16 cellular contexts compared by ENCODE assay signal in the genomic region with DNA sequence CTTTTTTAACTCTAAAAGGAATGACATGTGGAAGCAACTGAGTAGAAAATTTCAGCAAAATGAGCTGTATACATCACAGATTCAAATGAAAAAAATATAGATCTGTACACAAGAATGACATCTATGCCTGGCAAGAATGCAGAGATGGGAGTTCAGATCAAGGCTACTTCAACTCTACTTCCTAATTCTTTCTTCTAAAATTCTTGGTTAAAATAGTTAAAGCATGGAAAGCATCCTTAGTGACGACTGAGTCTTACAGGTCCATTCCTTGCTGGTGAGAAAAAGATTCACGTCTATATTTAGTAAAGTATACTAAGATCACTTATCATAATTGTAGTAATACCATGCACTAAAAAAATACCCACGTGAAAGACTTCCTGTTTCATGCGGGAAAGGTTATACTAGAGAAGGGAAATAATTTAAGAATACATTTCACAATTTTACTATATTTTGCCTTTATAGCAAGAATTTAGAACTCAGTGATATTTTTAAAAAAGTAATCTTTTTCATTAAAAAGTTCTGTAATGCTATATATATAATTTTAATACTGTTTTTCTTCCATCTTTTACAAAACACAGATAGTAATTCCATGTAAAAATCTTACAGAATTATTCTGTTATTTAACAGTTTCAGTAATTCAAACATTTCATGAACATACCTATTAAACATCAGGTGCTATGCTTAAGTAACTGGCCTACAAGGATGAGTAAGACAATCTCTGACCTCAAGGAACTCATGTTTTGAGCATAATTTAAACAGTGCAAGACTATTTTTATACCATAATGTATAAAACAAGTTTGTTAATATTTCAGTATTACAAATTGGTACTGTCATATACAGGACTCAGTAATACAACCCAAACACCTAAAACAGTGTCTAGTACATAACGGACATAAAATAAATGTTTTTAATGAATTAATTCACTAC.
DNase-seq lines count a peak whose midpoint lies in the region; ATAC-seq and TF ChIP-seq lines count a peak whose summit lies in the region.
"Had no signal": no experiment of that assay in that cellular context is flagged by ENCODE, and none has a peak within 500 bp of the region (broad histone marks: within the 10 kb centered on the region; RNA-seq: fewer than 3 reads in every experiment).

No MANE protein-coding gene starts in this region.

- no peak overlapping the region for H3K4me3 ChIP-seq in choroid plexus epithelial cell (ENCODE audit: low read depth, low read length)
- H3K4me3 ChIP-seq: BLaER1 treated with 17β-estradiol and CSF1 and Interleukin-3, amounts not matched to agents 10 nM and 100 nM; coronary artery had no signal

- DNase-seq in AML-193 (lab: John Stamatoyannopoulos, UW) (peak; percentile 35 to 40), choroid plexus epithelial cell (ENCODE audit: low read depth) (peak; percentile 46), GM20000 (ENCODE audit: low spot score) (no peak), GDM1 (lab: John Stamatoyannopoulos, UW) (no peak), anterior cingulate cortex (lab: John Stamatoyannopoulos, UW) (no peak)
- DNase-seq: activated B cell treated with CpG ODN at 0.5 μM for 24 hours; activated effector memory CD4-positive, alpha-beta T cell treated with anti-CD3 and anti-CD28 coated beads, Interleukin-2, amount 50 U/mL, for 16 hours; NCI-H2227 treated with DMSO at 0.1 percent for 48 hours; posterior cingulate gyrus; stimulated activated CD4-positive, alpha-beta T cell treated with anti-CD3 and anti-CD28 coated beads, Interleukin-4, amount 100 ng/mL, for 4 hours; substantia nigra had no signal

- no peak for TF ChIP-seq CTCF in choroid plexus epithelial cell (conservative IDR thresholded peaks at IDR 0.05; ENCODE audit: low read depth, low read length)
- TF ChIP-seq CTCF in GM20000 (IDR thresholded peaks at IDR 0.05; ENCODE audit: extremely low read depth, missing control alignments), result no peak

- peak; percentile 55 for ATAC-seq in GM18519 (IDR thresholded peaks at IDR 0.05; ENCODE audit: low FRiP score, unreplicated experiment)
- peak; percentile 54 for ATAC-seq in HG03520 (IDR thresholded peaks at IDR 0.05; ENCODE audit: unreplicated experiment)
- ATAC-seq in GM18498 (IDR thresholded peaks at IDR 0.05; ENCODE audit: unreplicated experiment), result no peak

Comparison
In these comparisons a context has a peak if more than half of its experiments do, and no peak if none do; other contexts are left out.
1. DNase-seq: peak in AML-193 (2 of 2) and choroid plexus epithelial cell (single experiment); none in GM20000 (single experiment), GDM1 (single experiment) and anterior cingulate cortex (0 of 58).